In genomic region chr1:87292684-87293493, GRCh38 we compare ENCODE assay signal across 8 cellular contexts. TPM values are rescaled to one million over a fixed set of nuclear protein-coding genes. Genes with fewer than 3 reads are reported as not detected.
DNase-seq lines count a peak whose midpoint lies in the region; ATAC-seq, FAIRE-seq and TF ChIP-seq lines count a peak whose summit lies in the region.

No MANE protein-coding gene starts in this region.

- H3K9me3 ChIP-seq in A673 (ENCODE audit: low read depth, low read length, poor library complexity, severe bottlenecking) (no peaks in the 10 kb centered on the region), Panc1 (ENCODE audit: control insufficient read depth, insufficient read depth, low read depth, low read length) (no peaks in the 10 kb centered on the region), pancreas (no peaks in the 10 kb centered on the region)

- intact Hi-C loops in A673 (cut with micrococcal nuclease; ENCODE audit: unreplicated experiment), result loop anchor here (2.0 to 10.0 kb wide), 5 partner anchors 660 to 1304 kb away; no protein-coding TSS in a partner anchor
- intact Hi-C loops in Panc1 (cut with micrococcal nuclease; ENCODE audit: unreplicated experiment), result loop anchor here (1.0 to 10.0 kb wide), 4 partner anchors 662 to 1012 kb away; no protein-coding TSS in a partner anchor
- intact Hi-C loops in pancreas (cut with DNase I), result loop anchor here in 1 of 3 donors (10.0 kb wide), 1 partner anchor 1012 kb away; no protein-coding TSS in a partner anchor

- ATAC-seq in GM18519 (IDR thresholded peaks at IDR 0.05; ENCODE audit: low FRiP score, unreplicated experiment) (peak; percentile 68), Panc1 (peak; percentile 88), pancreas (peak; percentile 53 to 75 (median 68))
- peak in 1 of 2 donors; percentile 51 for ATAC-seq in activated T-cell treated with anti-CD3 and anti-CD28 coated beads, Interleukin-2, amount 50 U/mL, for 72 hours (replicated peaks in 1 of 2)

- POLR2A ChIA-PET in A673 (lab: Charles Lee; ENCODE audit: low non-redundant PET), result no interaction called here
- POLR2A ChIA-PET in Panc1 (lab: Charles Lee), result no interaction called here

- TF ChIP-seq EP300 in Ishikawa (IDR thresholded peaks at IDR 0.05; ENCODE audit: borderline replicate concordance), result no peak

- H3K4me1 Mint-ChIP-seq in activated T-cell treated with anti-CD3 and anti-CD28 coated beads, Interleukin-2, amount 50 U/mL, for 72 hours (ENCODE audit: low read depth), result no peaks in the 10 kb centered on the region

- H3K4me3 Mint-ChIP-seq in activated T-cell treated with anti-CD3 and anti-CD28 coated beads, Interleukin-2, amount 50 U/mL, for 72 hours, result no peak overlapping the region

- TF ChIP-seq CTCF in A673 (conservative IDR thresholded peaks at IDR 0.05; ENCODE audit: low read depth, low read length), result peak; percentile 83
- peak; percentile 84 for TF ChIP-seq CTCF in Panc1 (IDR thresholded peaks at IDR 0.05)
- peak; percentile 71 for TF ChIP-seq CTCF in fibroblast of villous mesenchyme (IDR thresholded peaks at IDR 0.05; ENCODE audit: insufficient read depth, low read depth, low read length)
- TF ChIP-seq CTCF in pancreas (IDR thresholded peaks at IDR 0.05), result peak; percentile 41 to 74 (median 64)

- 37 to 41% methylated on average over 9 of the region's 9 CpGs for WGBS in pancreas, 2 donors

- H3K36me3 Mint-ChIP-seq in activated T-cell treated with anti-CD3 and anti-CD28 coated beads, Interleukin-2, amount 50 U/mL, for 72 hours (ENCODE audit: insufficient read depth in 2 of 2), result no peaks in the 10 kb centered on the region

- FAIRE-seq in pancreas (lab: Jason Lieb, UNC), result peak; percentile 93

- DNase-seq in A673 (ENCODE audit: low spot score) (peak; percentile 79), Panc1 (ENCODE audit: low read depth, low spot score) (peak; percentile 36), fibroblast of villous mesenchyme (ENCODE audit: low read depth) (peak; percentile 68), pancreas (peak in 3 of 6 donors; percentile 18 to 37 (median 23)), ureter (ENCODE audit: low spot score) (peak; percentile 49)
- DNase-seq in activated T-cell treated with anti-CD3 and anti-CD28 coated beads, Interleukin-2, amount 50 U/mL, for 72 hours, result peak; percentile 59 to 65

- H3K27ac ChIP-seq in A673 (ENCODE audit: low read depth, low read length, poor library complexity, severe bottlenecking) (no peak overlapping the region), Panc1 (ENCODE audit: low read length) (no peak overlapping the region), pancreas (no peak overlapping the region)

- peak; percentile 84 for TF ChIP-seq RAD21 in Ishikawa (IDR thresholded peaks at IDR 0.05; ENCODE audit: low read depth)

- CTCF ChIA-PET in A673 (lab: Charles Lee), result interaction anchor here (0.9 to 1.0 kb wide), 2 partner anchors 768 to 787 kb away, joined by 3 to 5 read pairs; no protein-coding TSS in a partner anchor
- CTCF ChIA-PET in Panc1 (lab: Charles Lee), result interaction anchor here (0.6 to 0.8 kb wide), 4 partner anchors 36 to 1257 kb away, joined by 3 to 5 read pairs (median 4); partner anchors contain the start of gene LMO4

- in situ Hi-C loops in Panc1 (cut with HindIII; ENCODE audit: low pct_unique_long_range_greater_than_20kb, low sequenced_read_pairs), result no loop called here

- H3K27ac Mint-ChIP-seq in activated T-cell treated with anti-CD3 and anti-CD28 coated beads, Interleukin-2, amount 50 U/mL, for 72 hours, result no peak overlapping the region

- H3K9me3 Mint-ChIP-seq in activated T-cell treated with anti-CD3 and anti-CD28 coated beads, Interleukin-2, amount 50 U/mL, for 72 hours, result no peaks in the 10 kb centered on the region

- H3K4me1 ChIP-seq in A673 (ENCODE audit: insufficient read depth, low read length, poor library complexity, severe bottlenecking), result peaks cover 7% of the 10 kb centered on the region
- no peaks in the 10 kb centered on the region for H3K4me1 ChIP-seq in Panc1 (ENCODE audit: control insufficient read depth, insufficient read depth, low read length)
- no peaks in the 10 kb centered on the region for H3K4me1 ChIP-seq in pancreas

- H3K4me3 ChIP-seq in A673 (ENCODE audit: low read depth, low read length, poor library complexity, severe bottlenecking) (no peak overlapping the region), Panc1 (ENCODE audit: low read depth in 2 of 2, low read length in 2 of 2) (no peak overlapping the region), fibroblast of villous mesenchyme (ENCODE audit: low read depth, low read length) (no peak overlapping the region), pancreas (no peak overlapping the region)

- peaks cover 5% of the 10 kb centered on the region for H3K27me3 Mint-ChIP-seq in activated T-cell treated with anti-CD3 and anti-CD28 coated beads, Interleukin-2, amount 50 U/mL, for 72 hours (ENCODE audit: low read depth)

- H3K36me3 ChIP-seq in A673 (ENCODE audit: insufficient read depth, low read length, poor library complexity, severe bottlenecking) (no peaks in the 10 kb centered on the region), Panc1 (ENCODE audit: control insufficient read depth, insufficient read depth, low read length) (no peaks in the 10 kb centered on the region), pancreas (no peaks in the 10 kb centered on the region)

- H3K27me3 ChIP-seq in A673 (replicated peaks; ENCODE audit: insufficient read depth, low read depth, low read length, poor library complexity) (no peaks in the 10 kb centered on the region), Panc1 (ENCODE audit: control insufficient read depth, insufficient read depth, low read length) (no peaks in the 10 kb centered on the region), pancreas (no peaks in the 10 kb centered on the region)

- BruUV-seq in A673 (replicated peaks; lab: Mats Ljungman, UMichigan) (no TSS peak), Panc1 (replicated peaks; lab: Mats Ljungman, UMichigan) (no TSS peak)

TF ChIP-seq in Ishikawa, 13 proteins besides CTCF, POLR2A, EP300 and RAD21:
- TF ChIP-seq TAF1 (IDR thresholded peaks at IDR 0.05; ENCODE audit: low read depth), result no peak
- no peak for TF ChIP-seq EGR1 (IDR thresholded peaks at IDR 0.05)
- no peak for TF ChIP-seq ZBTB7A (IDR thresholded peaks at IDR 0.05; ENCODE audit: low read depth)
- TF ChIP-seq USF1 (IDR thresholded peaks at IDR 0.05), result no peak
- no peak for TF ChIP-seq TCF12 (IDR thresholded peaks at IDR 0.05; ENCODE audit: low read depth)
- no peak for TF ChIP-seq MAX (IDR thresholded peaks at IDR 0.05)
- TF ChIP-seq CEBPB (IDR thresholded peaks at IDR 0.05), result no peak
- no peak for TF ChIP-seq NFIC (IDR thresholded peaks at IDR 0.05)
- TF ChIP-seq YY1 (IDR thresholded peaks at IDR 0.05; ENCODE audit: low read depth), result no peak
- no peak for TF ChIP-seq REST (IDR thresholded peaks at IDR 0.05; ENCODE audit: low read depth)
- TF ChIP-seq FOXM1 (IDR thresholded peaks at IDR 0.05; ENCODE audit: borderline replicate concordance, low read depth), result no peak

RNA-seq across cellular contexts. Expression of gene LMO4, which starts 35.8 kb away (rescaled TPM):
- total RNA-seq in A673 (2021), result 32.2 and 35.3 TPM in 2 replicates
- 38.3 TPM for total RNA-seq in Panc1 (2021; ENCODE audit: unreplicated experiment)
- 37.9 TPM for polyA plus RNA-seq in Panc1 (2012; ENCODE audit: insufficient read length)
- 10 to 100 TPM; 28.9 to 31.8 TPM for total RNA-seq in activated T-cell treated with anti-CD3 and anti-CD28 coated beads, Interleukin-2, amount 50 U/mL, for 72 hours
- total RNA-seq in fibroblast of villous mesenchyme, result 44.1 and 70.8 TPM in 2 replicates
- total RNA-seq in pancreas, result 10 to 100 TPM; 10.5 to 35.1 (median 19.3) TPM
- polyA plus RNA-seq in pancreas, result 10 to 100 TPM; 20.1 to 22.8 TPM
- 51.4 TPM for total RNA-seq in ureter
